1 cellular context compared by ENCODE assay signal in genomic region chr10:132593900-132594876, GRCh38.
TF ChIP-seq lines count a peak whose summit lies in the region.

No MANE protein-coding gene starts in this region.

TF ChIP-seq in H1, 55 proteins besides CTCF, POLR2A, EP300 and RAD21 (continued from another document):
- TF ChIP-seq SP4 (IDR thresholded peaks at IDR 0.05; ENCODE audit: low read length) = no peak
- TF ChIP-seq KDM5A (IDR thresholded peaks at IDR 0.05; ENCODE audit: low read length) = no peak
- TF ChIP-seq CREB1 (IDR thresholded peaks at IDR 0.05) = no peak
- TF ChIP-seq KDM4A (IDR thresholded peaks at IDR 0.05; ENCODE audit: low read depth, low read length, severe bottlenecking) = no peak
- TF ChIP-seq GTF2F1 (IDR thresholded peaks at IDR 0.05; ENCODE audit: borderline replicate concordance, low read depth, low read length) = no peak
- TF ChIP-seq HDAC2 (IDR thresholded peaks at IDR 0.05; ENCODE audit: borderline replicate concordance in 1 of 2, low read depth in 2 of 2, low read length in 2 of 2) = no peak
- TF ChIP-seq USF2 (IDR thresholded peaks at IDR 0.05; ENCODE audit: low read length) = no peak
